9 cellular contexts compared by ENCODE assay signal in the genomic region with DNA sequence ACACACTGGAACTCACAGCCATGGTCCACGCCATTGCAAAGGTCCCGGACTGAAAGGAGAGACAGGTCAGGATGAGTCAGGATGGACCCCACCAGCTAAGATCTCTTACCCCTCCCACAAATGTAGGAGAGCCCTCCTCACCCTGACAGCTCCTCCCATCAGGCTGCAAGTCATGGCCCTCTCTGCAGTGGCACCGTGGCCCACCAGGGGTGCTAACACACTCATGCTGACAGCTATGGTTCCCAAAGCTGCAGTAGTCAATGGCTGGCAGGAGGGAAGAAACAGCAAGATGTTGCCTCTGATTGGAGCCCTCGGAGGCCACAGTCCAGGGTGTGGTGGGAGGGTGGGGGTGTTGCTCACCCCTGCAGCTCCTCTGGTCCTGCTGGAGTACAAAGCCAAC. TPM values are rescaled to one million over a fixed set of nuclear protein-coding genes. Genes with fewer than 3 reads are reported as not detected.
A peak's percentile ranks its signal among the peaks of the same experiment; 100 is the strongest.
DNase-seq lines count a peak whose midpoint lies in the region; TF ChIP-seq lines count a peak whose summit lies in the region.
"Had no signal": no experiment of that assay in that cellular context is flagged by ENCODE, and none has a peak within 500 bp of the region (broad histone marks: within the 10 kb centered on the region; RNA-seq: fewer than 3 reads in every experiment).

No MANE protein-coding gene starts in this region.

- H3K4me1 ChIP-seq in DOHH2 (ENCODE audit: control insufficient read depth, low read length) (no peaks in the 10 kb centered on the region), HAP-1 (no peaks in the 10 kb centered on the region)

- DNase-seq in HAP-1 (ENCODE audit: low spot score in 2 of 2) (peak; percentile 19 to 76), SK-N-DZ (ENCODE audit: low spot score) (peak; percentile 58), fibroblast of pulmonary artery (ENCODE audit: low read depth) (peak; percentile 28), midbrain (lab: John Stamatoyannopoulos, UW) (no peak), GOT3 (lab: John Stamatoyannopoulos, UW) (no peak), mesothelial cell of epicardium (ENCODE audit: low spot score in 2 of 2, unreplicated experiment in 2 of 2) (no peak)
- DNase-seq in T-helper 2 cell treated with Interferon-gamma antibody and Interleukin-4, amounts not matched to agents 5 μg/mL and 100 μg/mL, for 36 hours (ENCODE audit: low spot score) = no peak

- H3F3A ChIP-seq in DOHH2 (ENCODE audit: control insufficient read depth, insufficient read depth) = no peaks in the 10 kb centered on the region

- peaks cover 14% of the 10 kb centered on the region for H3K27me3 Mint-ChIP-seq in mesothelial cell of epicardium (ENCODE audit: low read depth)
- peaks cover 2% of the 10 kb centered on the region for H3K27me3 Mint-ChIP-seq in T-helper 2 cell treated with Interferon-gamma antibody and Interleukin-4, amounts not matched to agents 5 μg/mL and 100 μg/mL, for 36 hours (ENCODE audit: low read depth)

- in situ Hi-C loops in HAP-1 (cut with MboI; ENCODE audit: low sequenced_read_pairs) = no loop called here

- H3K36me3 ChIP-seq in DOHH2 (ENCODE audit: control insufficient read depth, low read length) (no peaks in the 10 kb centered on the region), HAP-1 (replicated peaks) (no peaks in the 10 kb centered on the region)
- H3K36me3 ChIP-seq: thoracic aorta had no signal

- no peaks in the 10 kb centered on the region for H3K27me3 ChIP-seq in DOHH2 (ENCODE audit: control insufficient read depth, low read length)
- H3K27me3 ChIP-seq in HAP-1 (ENCODE audit: low read depth) = no peaks in the 10 kb centered on the region; the same call in 1 of the 2 replicates

- H4K20me1 ChIP-seq in DOHH2 (ENCODE audit: control insufficient read depth, insufficient read depth, low read depth, low read length) = no peaks in the 10 kb centered on the region

- peak; percentile 63 for TF ChIP-seq CTCF in DOHH2 (IDR thresholded peaks at IDR 0.05; ENCODE audit: low read depth, low read length, poor library complexity, severe bottlenecking)
- TF ChIP-seq CTCF in fibroblast of pulmonary artery (IDR thresholded peaks at IDR 0.05; ENCODE audit: low read length, missing control alignments) = peak; percentile 48
- TF ChIP-seq CTCF in mesothelial cell of epicardium (IDR thresholded peaks at IDR 0.05; ENCODE audit: unreplicated experiment) = no peak

- H3K79me2 ChIP-seq in DOHH2 (ENCODE audit: control insufficient read depth, low read length) = no peaks in the 10 kb centered on the region

- H3K9me3 ChIP-seq in DOHH2 (ENCODE audit: control insufficient read depth, insufficient read depth, low read length) (no peaks in the 10 kb centered on the region), HAP-1 (no peaks in the 10 kb centered on the region)
- H3K9me3 ChIP-seq: thoracic aorta had no signal

- no peak overlapping the region for H3K27ac ChIP-seq in DOHH2 (ENCODE audit: low read depth, low read length)
- H3K27ac ChIP-seq: thoracic aorta had no signal

- H3K36me3 Mint-ChIP-seq in mesothelial cell of epicardium = no peaks in the 10 kb centered on the region
- H3K36me3 Mint-ChIP-seq in T-helper 2 cell treated with Interferon-gamma antibody and Interleukin-4, amounts not matched to agents 5 μg/mL and 100 μg/mL, for 36 hours (ENCODE audit: low read depth) = no peaks in the 10 kb centered on the region

- H3K4me3 ChIP-seq in DOHH2 (ENCODE audit: low read length) = no peak overlapping the region
- no peak overlapping the region for H3K4me3 ChIP-seq in HAP-1
- H3K4me3 ChIP-seq in fibroblast of pulmonary artery (replicated peaks; ENCODE audit: low read depth, low read length) = no peak overlapping the region
- H3K4me3 ChIP-seq: thoracic aorta had no signal

- H3K9me2 ChIP-seq in DOHH2 (replicated peaks; ENCODE audit: control insufficient read depth, low read length) = no peaks in the 10 kb centered on the region

- H3K9me3 Mint-ChIP-seq in mesothelial cell of epicardium = no peaks in the 10 kb centered on the region
- H3K9me3 Mint-ChIP-seq in T-helper 2 cell treated with Interferon-gamma antibody and Interleukin-4, amounts not matched to agents 5 μg/mL and 100 μg/mL, for 36 hours = no peaks in the 10 kb centered on the region

- no peak overlapping the region for H3K4me3 Mint-ChIP-seq in mesothelial cell of epicardium
- H3K4me3 Mint-ChIP-seq in T-helper 2 cell treated with Interferon-gamma antibody and Interleukin-4, amounts not matched to agents 5 μg/mL and 100 μg/mL, for 36 hours = no peak overlapping the region

- H3K4me1 Mint-ChIP-seq in mesothelial cell of epicardium = peaks cover 1% of the 10 kb centered on the region
- H3K4me1 Mint-ChIP-seq in T-helper 2 cell treated with Interferon-gamma antibody and Interleukin-4, amounts not matched to agents 5 μg/mL and 100 μg/mL, for 36 hours (ENCODE audit: low read depth) = peaks cover 16% of the 10 kb centered on the region

- no peak overlapping the region for H3K27ac Mint-ChIP-seq in mesothelial cell of epicardium
- no peak overlapping the region for H3K27ac Mint-ChIP-seq in T-helper 2 cell treated with Interferon-gamma antibody and Interleukin-4, amounts not matched to agents 5 μg/mL and 100 μg/mL, for 36 hours

- no peak overlapping the region for H3K4me2 ChIP-seq in DOHH2 (ENCODE audit: low read length)

RNA-seq across cellular contexts. Expression of gene RBPJL, which starts 5.7 kb away (rescaled TPM):
- not detected in 2 replicates for polyA plus RNA-seq in SK-N-DZ (2014; cell fraction: cytosol; rRNA removed)
- polyA plus RNA-seq in SK-N-DZ (2014; cell fraction: nucleus; rRNA removed) = not detected in 2 replicates
- total RNA-seq in mesothelial cell of epicardium = not detected in 3 replicates
- total RNA-seq: thoracic aorta had no signal

RNA-seq across cellular contexts. Expression of gene MATN4, which starts 7.1 kb away (rescaled TPM):
- polyA plus RNA-seq in SK-N-DZ (2014; cell fraction: cytosol; rRNA removed) = 0.10 TPM in 1 of 2 replicates, not detected in the other
- not detected in 2 replicates for polyA plus RNA-seq in SK-N-DZ (2014; cell fraction: nucleus; rRNA removed)
- 0.11 TPM in 1 of 3 replicates, not detected in the others for total RNA-seq in mesothelial cell of epicardium

RNA-seq across cellular contexts. Expression of gene SLPI, which starts 46.6 kb away (rescaled TPM):
- not detected in 2 replicates for polyA plus RNA-seq in SK-N-DZ (2014; cell fraction: cytosol; rRNA removed)
- not detected in 2 replicates for polyA plus RNA-seq in SK-N-DZ (2014; cell fraction: nucleus; rRNA removed)
- not detected in 3 replicates for total RNA-seq in mesothelial cell of epicardium

RNA-seq across cellular contexts. Expression of gene SDC4, which starts 47.3 kb away (rescaled TPM):
- polyA plus RNA-seq in SK-N-DZ (2014; cell fraction: cytosol; rRNA removed) = 1.7 and 2.4 TPM in 2 replicates
- 0.69 and 0.95 TPM in 2 replicates for polyA plus RNA-seq in SK-N-DZ (2014; cell fraction: nucleus; rRNA removed)
- 44.3 to 46.7 TPM (median 46.7 TPM) in 3 replicates for total RNA-seq in mesothelial cell of epicardium

Comparison
In these comparisons a context has a peak if more than half of its experiments do, and no peak if none do; other contexts are left out.
1. DNase-seq: peak in HAP-1 (2 of 2), SK-N-DZ (single experiment) and fibroblast of pulmonary artery (single experiment); none in midbrain (single experiment), GOT3 (single experiment), mesothelial cell of epicardium (0 of 2) and T-helper 2 cell treated with Interferon-gamma antibody and Interleukin-4, amounts not matched to agents 5 μg/mL and 100 μg/mL, for 36 hours (single experiment).